9 cellular contexts compared by ENCODE assay signal in genomic region chr2:67649331-67650071, GRCh38.
DNase-seq lines count a peak whose midpoint lies in the region; ATAC-seq, FAIRE-seq and TF ChIP-seq lines count a peak whose summit lies in the region.
"Had no signal": no experiment of that assay in that cellular context is flagged by ENCODE, and none has a peak within 500 bp of the region (broad histone marks: within the 10 kb centered on the region; RNA-seq: fewer than 3 reads in every experiment).

No MANE protein-coding gene starts in this region.

- H3K4me3 ChIP-seq in right cardiac atrium (ENCODE audit: low read length) (no peak overlapping the region), skeletal muscle tissue (ENCODE audit: low read length in 3 of 3) (peak overlapping the region in 2 of 3 donors; percentile 4 to 7), osteoblast (ENCODE audit: insufficient read depth, low read length) (no peak overlapping the region)

- FAIRE-seq in GM12891 (lab: Jason Lieb, UNC), result no peak

- H3K27ac ChIP-seq in right cardiac atrium (ENCODE audit: low read length), result peak overlapping the region; percentile 82
- H3K27ac ChIP-seq in skeletal muscle tissue (ENCODE audit: low read depth, low read length), result peak overlapping the region; percentile 81
- H3K27ac ChIP-seq in osteoblast (ENCODE audit: low read depth, low read length), result no peak overlapping the region

- H3K9me3 ChIP-seq in right cardiac atrium (ENCODE audit: control insufficient read depth, low read length), result no peaks in the 10 kb centered on the region
- H3K9me3 ChIP-seq in skeletal muscle tissue (ENCODE audit: control insufficient read depth in 3 of 3, low read length in 3 of 3), result peaks cover 0 to 4% (median 0%) of the 10 kb centered on the region in 3 donors
- H3K9me3 ChIP-seq in osteoblast (ENCODE audit: low read depth, low read length), result peaks cover 3% of the 10 kb centered on the region

- H3K9ac ChIP-seq in skeletal muscle tissue (ENCODE audit: low read depth in 1 of 3, low read length in 3 of 3), result peak overlapping the region in 2 of 3 donors; percentile 0 to 52

- WGBS in right cardiac atrium, result 36% methylated on average over 8 of the region's 8 CpGs

- no peak overlapping the region for H2AFZ ChIP-seq in osteoblast (ENCODE audit: low read length)

- no peaks in the 10 kb centered on the region for H3K27me3 ChIP-seq in right cardiac atrium (ENCODE audit: control insufficient read depth, insufficient read depth)
- H3K27me3 ChIP-seq in skeletal muscle tissue (ENCODE audit: control insufficient read depth in 3 of 3, insufficient read depth in 3 of 3, low read length in 3 of 3), result no peaks in the 10 kb centered on the region
- no peaks in the 10 kb centered on the region for H3K27me3 ChIP-seq in osteoblast (ENCODE audit: insufficient read depth, low read length)

- H3K4me1 ChIP-seq in right cardiac atrium (ENCODE audit: control insufficient read depth, insufficient read depth, low read length), result peaks cover 7% of the 10 kb centered on the region
- H3K4me1 ChIP-seq in skeletal muscle tissue (ENCODE audit: control insufficient read depth in 3 of 3, insufficient read depth in 3 of 3, low read length in 3 of 3), result peaks cover 20 to 27% (median 23%) of the 10 kb centered on the region in 3 donors
- peaks cover 6% of the 10 kb centered on the region for H3K4me1 ChIP-seq in osteoblast (ENCODE audit: insufficient read depth, low read length)

- TF ChIP-seq CTCF in WTC11 (IDR thresholded peaks at IDR 0.05), result no peak
- TF ChIP-seq CTCF in osteoblast (IDR thresholded peaks at IDR 0.05; ENCODE audit: extremely low read depth, low read depth, low read length), result no peak

- H4K20me1 ChIP-seq in osteoblast (ENCODE audit: insufficient read depth, low read length), result no peaks in the 10 kb centered on the region

- peaks cover 20% of the 10 kb centered on the region for H3K9me3 Mint-ChIP-seq in WTC11

- H3K27ac Mint-ChIP-seq in WTC11, result no peak overlapping the region

- H3K4me1 Mint-ChIP-seq in WTC11, result peaks cover 16% of the 10 kb centered on the region

- POLR2A ChIA-PET in WTC11 (lab: Charles Lee), result interaction anchor here (0.6 kb wide), 1 partner anchor 58 kb away, joined by 3 read pairs; no protein-coding TSS in a partner anchor

- DNase-seq in HCEC 1CT, result peak; percentile 27
- DNase-seq in WTC11 (ENCODE audit: low spot score), result no peak
- peak; percentile 34 to 72 (median 71) for DNase-seq in right cardiac atrium
- no peak for DNase-seq in activated naive CD4-positive, alpha-beta T cell treated with anti-CD3 and anti-CD28 coated beads, Interleukin-2, amount 50 U/mL, for 16 hours
- no peak for DNase-seq in GM12891 (ENCODE audit: insufficient read length, low spot score)
- no peak for DNase-seq in effector CD8-positive, alpha-beta T cell (lab: John Stamatoyannopoulos, UW)
- DNase-seq in osteoblast (ENCODE audit: insufficient read length, low spot score, missing footprints), result no peak
- DNase-seq: stimulated activated CD4-positive, alpha-beta T cell treated with anti-CD3 and anti-CD28 coated beads, Interleukin-2, amount 100 ng/mL, for 24 hours had no signal

- ATAC-seq in WTC11, result peak; percentile 41
- ATAC-seq in right cardiac atrium, result peak; percentile 83 to 85

- no peak for TF ChIP-seq POLR2A in GM12891 (IDR thresholded peaks at IDR 0.05; ENCODE audit: low read depth, low read length)

- CTCF ChIA-PET in WTC11 (lab: Charles Lee), result interaction anchor here (0.7 to 1.2 kb wide), 3 partner anchors 199 to 434 kb away, joined by 3 to 4 read pairs (median 3); no protein-coding TSS in a partner anchor

- intact Hi-C loops in right cardiac atrium (cut with DNase I), result loop anchor here in 3 of 4 donors (10.0 kb wide), 5 partner anchors 85 to 1225 kb away; partner anchors contain the start of gene MEIS1 (in 1 of the 3)

- H3K4me2 ChIP-seq in osteoblast (ENCODE audit: insufficient read depth, low read length), result no peak overlapping the region

- H3K36me3 ChIP-seq in skeletal muscle tissue (ENCODE audit: control insufficient read depth in 3 of 3, insufficient read depth in 3 of 3, low read length in 3 of 3) (no peaks in the 10 kb centered on the region), osteoblast (ENCODE audit: insufficient read depth, low read length) (no peaks in the 10 kb centered on the region)

- H3K36me3 Mint-ChIP-seq in WTC11, result peaks cover 13% of the 10 kb centered on the region

- H3K27me3 Mint-ChIP-seq in WTC11 (ENCODE audit: low read depth), result no peaks in the 10 kb centered on the region

- no peak overlapping the region for H3K4me3 Mint-ChIP-seq in WTC11

- H3K79me2 ChIP-seq in osteoblast (ENCODE audit: insufficient read depth, low read length), result no peaks in the 10 kb centered on the region

TF ChIP-seq in WTC11, 78 proteins besides CTCF, POLR2A, EP300 and RAD21:
- TF ChIP-seq GABPB1 (CRISPR knock-in tag; IDR thresholded peaks at IDR 0.05), result no peak
- no peak for TF ChIP-seq ZNF671 (CRISPR knock-in tag; IDR thresholded peaks at IDR 0.05)

TF ChIP-seq in GM12891, 5 proteins besides CTCF, POLR2A, EP300 and RAD21:
- no peak for TF ChIP-seq SPI1 (IDR thresholded peaks at IDR 0.05; ENCODE audit: low read depth, low read length)
- TF ChIP-seq TAF1 (IDR thresholded peaks at IDR 0.05; ENCODE audit: low read depth, low read length), result no peak
- TF ChIP-seq PAX5 (IDR thresholded peaks at IDR 0.05; ENCODE audit: insufficient read depth, low read length, severe bottlenecking), result no peak
- no peak for TF ChIP-seq POU2F2 (IDR thresholded peaks at IDR 0.05; ENCODE audit: low read depth, low read length)
- TF ChIP-seq POLR2AphosphoS5 (IDR thresholded peaks at IDR 0.05; ENCODE audit: low read depth, low read length), result no peak

Comparison
In these comparisons a context has a peak if more than half of its experiments do, and no peak if none do; other contexts are left out.
1. DNase-seq: peak in HCEC 1CT (single experiment) and right cardiac atrium (3 of 3); none in WTC11 (single experiment), activated naive CD4-positive, alpha-beta T cell treated with anti-CD3 and anti-CD28 coated beads, Interleukin-2, amount 50 U/mL, for 16 hours (single experiment), GM12891 (single experiment), effector CD8-positive, alpha-beta T cell (single experiment) and osteoblast (single experiment).
2. H3K4me3 ChIP-seq: peak in skeletal muscle tissue (2 of 3); none in right cardiac atrium (single experiment) and osteoblast (single experiment).